10 cellular contexts compared by ENCODE assay signal in genomic region chr20:48298851-48299484, GRCh38.
DNase-seq lines count a peak whose midpoint lies in the region; ATAC-seq and TF ChIP-seq lines count a peak whose summit lies in the region.
"Had no signal": no experiment of that assay in that cellular context is flagged by ENCODE, and none has a peak within 500 bp of the region (broad histone marks: within the 10 kb centered on the region; RNA-seq: fewer than 3 reads in every experiment).

No MANE protein-coding gene starts in this region.

- no peaks in the 10 kb centered on the region for H3K9me3 ChIP-seq in PC-3 (ENCODE audit: low read length)
- no peaks in the 10 kb centered on the region for H3K9me3 ChIP-seq in smooth muscle cell (replicated peaks; ENCODE audit: low read depth)
- H3K9me3 ChIP-seq in CD8-positive, alpha-beta T cell (ENCODE audit: low read length), result no peaks in the 10 kb centered on the region
- H3K9me3 ChIP-seq: suprapubic skin had no signal

- intact Hi-C loops in PC-3 (cut with micrococcal nuclease), result loop anchor here (5.0 to 10.0 kb wide), 7 partner anchors 117 to 637 kb away; no protein-coding TSS in a partner anchor
- intact Hi-C loops in CD8-positive, alpha-beta T cell (cut with DNase I, micrococcal nuclease), result no loop called here

- H3K9me3 Mint-ChIP-seq in CD8-positive, alpha-beta T cell, result no peaks in the 10 kb centered on the region

- H3K79me2 ChIP-seq in PC-3 (ENCODE audit: low read length), result no peaks in the 10 kb centered on the region
- H3K79me2 ChIP-seq in smooth muscle cell (ENCODE audit: low read depth), result no peaks in the 10 kb centered on the region

- 44% methylated on average over 7 of the region's 7 CpGs for WGBS in smooth muscle cell (ENCODE audit: low lambda C conversion rate)

- CTCF ChIA-PET in PC-3 (lab: Charles Lee), result no interaction called here
- CTCF ChIA-PET in CD8-positive, alpha-beta T cell (lab: Charles Lee), result interaction anchor here (0.7 kb wide), 1 partner anchor 72 kb away, joined by 4 read pairs; no protein-coding TSS in a partner anchor

- no peaks in the 10 kb centered on the region for H3K4me1 Mint-ChIP-seq in CD8-positive, alpha-beta T cell (ENCODE audit: low read depth)

- no peaks in the 10 kb centered on the region for H3K36me3 Mint-ChIP-seq in CD8-positive, alpha-beta T cell
- H3K36me3 Mint-ChIP-seq: naive B cell had no signal

- H3K4me2 ChIP-seq in PC-3 (ENCODE audit: low read length) (peak overlapping the region; percentile 39), smooth muscle cell (peak overlapping the region; percentile 5)

- H3K27me3 ChIP-seq in PC-3 (ENCODE audit: low read length) (peaks cover 9% of the 10 kb centered on the region), smooth muscle cell (ENCODE audit: low read depth) (no peaks in the 10 kb centered on the region)
- no peaks in the 10 kb centered on the region for H3K27me3 ChIP-seq in CD8-positive, alpha-beta T cell (ENCODE audit: insufficient read depth, low read length)

- no peaks in the 10 kb centered on the region for H3K9me2 ChIP-seq in PC-3 (replicated peaks; ENCODE audit: low read length)

- no peaks in the 10 kb centered on the region for H3K36me3 ChIP-seq in PC-3 (ENCODE audit: low read depth, low read length)
- no peaks in the 10 kb centered on the region for H3K36me3 ChIP-seq in smooth muscle cell (ENCODE audit: low read depth)
- no peaks in the 10 kb centered on the region for H3K36me3 ChIP-seq in CD8-positive, alpha-beta T cell (ENCODE audit: insufficient read depth, low read length)
- H3K36me3 ChIP-seq: suprapubic skin had no signal

- H3F3A ChIP-seq in PC-3 (ENCODE audit: low read length, unreplicated experiment) (no peaks in the 10 kb centered on the region), smooth muscle cell (ENCODE audit: low read depth) (peaks cover 19% of the 10 kb centered on the region)

- no peak overlapping the region for H3K4me3 ChIP-seq in PC-3 (ENCODE audit: low read length)
- no peak overlapping the region for H3K4me3 ChIP-seq in fibroblast of mammary gland (ENCODE audit: control insufficient read depth, low read depth, low read length)
- H3K4me3 ChIP-seq in smooth muscle cell, result no peak overlapping the region
- H3K4me3 ChIP-seq in CD8-positive, alpha-beta T cell (ENCODE audit: low read depth, low read length), result no peak overlapping the region
- H3K4me3 ChIP-seq: suprapubic skin had no signal

- POLR2A ChIA-PET in PC-3 (lab: Charles Lee; ENCODE audit: unreplicated experiment), result no interaction called here
- POLR2A ChIA-PET in CD8-positive, alpha-beta T cell (lab: Charles Lee), result no interaction called here

- peak; percentile 64 for ATAC-seq in PC-3
- no peak for ATAC-seq in CD8-positive, alpha-beta T cell

- TF ChIP-seq CTCF in PC-3 (conservative IDR thresholded peaks at IDR 0.05; ENCODE audit: low read depth, low read length) (no peak), fibroblast of mammary gland (conservative IDR thresholded peaks at IDR 0.05; ENCODE audit: control insufficient read depth, insufficient read depth, low read depth, low read length) (no peak), smooth muscle cell (IDR thresholded peaks at IDR 0.05; ENCODE audit: borderline replicate concordance, insufficient read depth, poor library complexity, severe bottlenecking) (no peak)
- no peak for TF ChIP-seq CTCF in CD8-positive, alpha-beta T cell (IDR thresholded peaks at IDR 0.05)

- H3K27ac ChIP-seq in PC-3 (ENCODE audit: low read length) (peak overlapping the region; percentile 25), smooth muscle cell (ENCODE audit: low read depth) (peak overlapping the region; percentile 88)
- H3K27ac ChIP-seq in CD8-positive, alpha-beta T cell (ENCODE audit: low read depth, low read length), result no peak overlapping the region
- H3K27ac ChIP-seq: suprapubic skin had no signal

- H3K4me1 ChIP-seq in PC-3 (ENCODE audit: insufficient read depth, low read length) (peaks cover 37% of the 10 kb centered on the region), smooth muscle cell (ENCODE audit: low read depth) (peaks cover 16% of the 10 kb centered on the region)
- no peaks in the 10 kb centered on the region for H3K4me1 ChIP-seq in CD8-positive, alpha-beta T cell (ENCODE audit: insufficient read depth, low read length)

- H3K4me3 Mint-ChIP-seq in CD8-positive, alpha-beta T cell, result no peak overlapping the region
- H3K4me3 Mint-ChIP-seq: naive B cell had no signal

- H2AFZ ChIP-seq in PC-3 (ENCODE audit: low read length) (no peak overlapping the region), smooth muscle cell (ENCODE audit: low read depth) (no peak overlapping the region)

- H3K27me3 Mint-ChIP-seq in CD8-positive, alpha-beta T cell (ENCODE audit: low read depth), result peaks cover 8% of the 10 kb centered on the region

- H3K9ac ChIP-seq in PC-3 (ENCODE audit: low read length), result no peak overlapping the region
- H3K9ac ChIP-seq in smooth muscle cell (ENCODE audit: low read depth), result peak overlapping the region; percentile 77

- H3K27ac Mint-ChIP-seq in CD8-positive, alpha-beta T cell, result no peak overlapping the region

- DNase-seq in HS-5 (ENCODE audit: low read depth) (peak; percentile 100), PC-3 (peak; percentile 97), fibroblast of mammary gland (ENCODE audit: low read depth) (peak; percentile 92), smooth muscle cell (lab: John Stamatoyannopoulos, UW; ENCODE audit: unreplicated experiment) (no peak), activated T-cell treated with anti-CD3 and anti-CD28 coated beads for 4 hours (no peak), Kasumi-1 (lab: John Stamatoyannopoulos, UW) (no peak), AML-193 (lab: John Stamatoyannopoulos, UW) (no peak)
- DNase-seq in CD8-positive, alpha-beta T cell, result no peak
- DNase-seq: naive B cell had no signal

- no TSS peak for BruUV-seq in PC-3 (replicated peaks; lab: Mats Ljungman, UMichigan)

- no peaks in the 10 kb centered on the region for H4K20me1 ChIP-seq in PC-3 (ENCODE audit: low read length)
- no peaks in the 10 kb centered on the region for H4K20me1 ChIP-seq in smooth muscle cell (ENCODE audit: low read depth)

Comparison
In these comparisons a context has a peak if more than half of its experiments do, and no peak if none do; other contexts are left out.
1. DNase-seq: peak in HS-5 (single experiment), PC-3 (single experiment) and fibroblast of mammary gland (single experiment); none in smooth muscle cell (single experiment), CD8-positive, alpha-beta T cell (0 of 7), activated T-cell treated with anti-CD3 and anti-CD28 coated beads for 4 hours (single experiment), Kasumi-1 (0 of 2) and AML-193 (0 of 2).